Comparison of ENCODE assay signal across 16 cellular contexts in genomic region chr4:140673729-140674128, GRCh38.
A peak's percentile ranks its signal among the peaks of the same experiment; 100 is the strongest.
DNase-seq lines count a peak whose midpoint lies in the region; ATAC-seq and TF ChIP-seq lines count a peak whose summit lies in the region.
"Had no signal": no experiment of that assay in that cellular context is flagged by ENCODE, and none has a peak within 500 bp of the region (broad histone marks: within the 10 kb centered on the region; RNA-seq: fewer than 3 reads in every experiment).

No MANE protein-coding gene starts in this region.

- peaks cover 5 to 7% (median 6%) of the 10 kb centered on the region in 3 donors for H3K4me1 Mint-ChIP-seq in CD8-positive, alpha-beta memory T cell

- TF ChIP-seq CTCF in fibroblast of mammary gland (conservative IDR thresholded peaks at IDR 0.05; ENCODE audit: control insufficient read depth, insufficient read depth, low read depth, low read length) (no peak), smooth muscle cell (IDR thresholded peaks at IDR 0.05; ENCODE audit: borderline replicate concordance, insufficient read depth, poor library complexity, severe bottlenecking) (no peak)

- H3K4me2 ChIP-seq in smooth muscle cell = peak overlapping the region; percentile 55
- H3K4me2 ChIP-seq: BLaER1, KMS-11 had no signal

- no peaks in the 10 kb centered on the region for H4K20me1 ChIP-seq in smooth muscle cell (ENCODE audit: low read depth)
- H4K20me1 ChIP-seq: BLaER1 had no signal

- peaks cover 7 to 13% of the 10 kb centered on the region in 2 donors for H3K27me3 Mint-ChIP-seq in CD8-positive, alpha-beta memory T cell

- no peaks in the 10 kb centered on the region for H3K27me3 ChIP-seq in smooth muscle cell (ENCODE audit: low read depth)
- no peaks in the 10 kb centered on the region for H3K27me3 ChIP-seq in CD8-positive, alpha-beta memory T cell (ENCODE audit: insufficient read depth, low read length, poor library complexity, severe bottlenecking)
- H3K27me3 ChIP-seq: BLaER1, heart right ventricle, tibial nerve had no signal

- DNase-seq in G401 (ENCODE audit: low spot score) (peak; percentile 91), NCI-H524 treated with DMSO at 0.1 percent for 48 hours (lab: John Stamatoyannopoulos, UW) (peak; percentile 5), fibroblast of mammary gland (ENCODE audit: low read depth) (peak; percentile 38), smooth muscle cell (lab: John Stamatoyannopoulos, UW; ENCODE audit: unreplicated experiment) (no peak)
- no peak for DNase-seq in activated CD4-positive, CD25-positive, alpha-beta regulatory T cell (lab: John Stamatoyannopoulos, UW)
- no peak for DNase-seq in CD8-positive, alpha-beta memory T cell
- DNase-seq: activated CD8-positive, alpha-beta memory T cell treated with anti-CD3 and anti-CD28 coated beads, Interleukin-2, amount 50 U/mL, for 48 hours; heart right ventricle; natural killer cell; NCI-H1048; stimulated activated CD4-positive, alpha-beta T cell treated with anti-CD3 and anti-CD28 coated beads, Interleukin-2, amount 100 ng/mL, for 24 hours; stimulated activated naive CD8-positive, alpha-beta T cell treated with anti-CD3 and anti-CD28 coated beads, Interleukin-15, Interleukin-2, amounts not matched to agents 100 U/mL and 50 U/mL, for 24 hours had no signal

- no peaks in the 10 kb centered on the region for H3K79me2 ChIP-seq in smooth muscle cell (ENCODE audit: low read depth)

- peaks cover 4% of the 10 kb centered on the region for H3K36me3 ChIP-seq in smooth muscle cell (ENCODE audit: low read depth)
- no peaks in the 10 kb centered on the region for H3K36me3 ChIP-seq in CD8-positive, alpha-beta memory T cell (ENCODE audit: insufficient read depth, low read length)
- H3K36me3 ChIP-seq: BLaER1 had no signal

- no peak for ATAC-seq in HG02981 (IDR thresholded peaks at IDR 0.05; ENCODE audit: unreplicated experiment)
- ATAC-seq: heart right ventricle; natural killer cell; stimulated activated naive CD8-positive, alpha-beta T cell treated with anti-CD3 and anti-CD28 coated beads, Interleukin-15, Interleukin-2, amounts not matched to agents 100 U/mL and 50 U/mL, for 24 hours had no signal

- H3K27ac ChIP-seq in smooth muscle cell (ENCODE audit: low read depth) = peak overlapping the region; percentile 64
- H3K27ac ChIP-seq in CD8-positive, alpha-beta memory T cell (ENCODE audit: low read depth, low read length) = no peak overlapping the region
- H3K27ac ChIP-seq: BLaER1, heart right ventricle, KMS-11, tibial nerve had no signal

- 0% methylated on average over 3 of the region's 3 CpGs for WGBS in smooth muscle cell (ENCODE audit: low lambda C conversion rate)

- H3K4me1 ChIP-seq in smooth muscle cell (ENCODE audit: low read depth) = peaks cover 15% of the 10 kb centered on the region
- H3K4me1 ChIP-seq in CD8-positive, alpha-beta memory T cell (ENCODE audit: insufficient read depth, low read length) = no peaks in the 10 kb centered on the region
- H3K4me1 ChIP-seq: BLaER1, heart right ventricle, tibial nerve had no signal

- in situ Hi-C loops in G401 (cut with HindIII; ENCODE audit: low sequenced_read_pairs) = no loop called here

- peaks cover 0 to 2% (median 0%) of the 10 kb centered on the region in 5 donors for H3K9me3 Mint-ChIP-seq in CD8-positive, alpha-beta memory T cell
- H3K9me3 Mint-ChIP-seq: natural killer cell had no signal

- H3K4me3 Mint-ChIP-seq in CD8-positive, alpha-beta memory T cell = no peak overlapping the region
- H3K4me3 Mint-ChIP-seq: natural killer cell had no signal

- POLR2A ChIA-PET in CD8-positive, alpha-beta memory T cell (lab: Charles Lee) = no interaction called here

- no peaks in the 10 kb centered on the region for H3K9me3 ChIP-seq in smooth muscle cell (replicated peaks; ENCODE audit: low read depth)
- H3K9me3 ChIP-seq in CD8-positive, alpha-beta memory T cell (ENCODE audit: low read length) = no peaks in the 10 kb centered on the region
- H3K9me3 ChIP-seq: BLaER1, heart right ventricle, tibial nerve had no signal

- H3K27ac Mint-ChIP-seq in CD8-positive, alpha-beta memory T cell = no peak overlapping the region
- H3K27ac Mint-ChIP-seq: natural killer cell had no signal

- peaks cover 20% of the 10 kb centered on the region for H3F3A ChIP-seq in smooth muscle cell (ENCODE audit: low read depth)

- CTCF ChIA-PET in CD8-positive, alpha-beta memory T cell (lab: Charles Lee) = no interaction called here

- H3K9ac ChIP-seq in smooth muscle cell (ENCODE audit: low read depth) = no peak overlapping the region
- H3K9ac ChIP-seq: BLaER1, KMS-11 had no signal

- no peak overlapping the region for H2AFZ ChIP-seq in smooth muscle cell (ENCODE audit: low read depth)

- H3K4me3 ChIP-seq in fibroblast of mammary gland (ENCODE audit: control insufficient read depth, low read depth, low read length) (no peak overlapping the region), smooth muscle cell (no peak overlapping the region)
- no peak overlapping the region for H3K4me3 ChIP-seq in CD8-positive, alpha-beta memory T cell (ENCODE audit: low read length)
- H3K4me3 ChIP-seq: BLaER1, heart right ventricle, tibial nerve had no signal

- no peaks in the 10 kb centered on the region for H3K36me3 Mint-ChIP-seq in CD8-positive, alpha-beta memory T cell
- H3K36me3 Mint-ChIP-seq: natural killer cell had no signal

Comparison
In these comparisons a context has a peak if more than half of its experiments do, and no peak if none do; other contexts are left out.
1. DNase-seq: peak in G401 (single experiment), NCI-H524 treated with DMSO at 0.1 percent for 48 hours (single experiment) and fibroblast of mammary gland (single experiment); none in smooth muscle cell (single experiment), activated CD4-positive, CD25-positive, alpha-beta regulatory T cell (0 of 4) and CD8-positive, alpha-beta memory T cell (0 of 5).